ENCODE assay signal across 14 cellular contexts in the genomic region with DNA sequence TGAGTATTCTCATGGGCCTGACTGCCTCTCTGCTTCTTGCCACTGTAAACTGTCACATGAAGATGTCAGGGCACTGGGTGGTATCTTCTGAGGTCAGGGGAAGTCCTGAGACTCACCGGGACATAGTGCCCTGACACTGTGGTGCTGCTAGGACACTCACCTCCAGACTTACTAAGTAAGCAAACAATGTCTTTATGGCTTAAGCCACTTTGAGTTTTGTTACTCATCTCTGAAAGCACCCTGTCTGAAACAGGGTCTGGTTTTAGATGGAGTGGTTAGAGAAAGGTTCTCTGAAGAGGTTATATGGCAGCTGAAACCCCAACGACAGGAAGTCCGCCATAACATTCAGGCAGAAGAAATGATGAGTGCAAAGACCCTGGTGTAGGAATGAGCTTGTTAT. TPM values are rescaled to one million over a fixed set of nuclear protein-coding genes. Genes with fewer than 3 reads are reported as not detected.
DNase-seq lines count a peak whose midpoint lies in the region; ATAC-seq and TF ChIP-seq lines count a peak whose summit lies in the region.
"Had no signal": no experiment of that assay in that cellular context is flagged by ENCODE, and none has a peak within 500 bp of the region (broad histone marks: within the 10 kb centered on the region; RNA-seq: fewer than 3 reads in every experiment).

No MANE protein-coding gene starts in this region.

- H3K4me3 Mint-ChIP-seq in activated T-helper 1 cell treated with anti-CD3 and anti-CD28 coated beads, Interleukin-12 subunit alpha, Interleukin-12 subunit beta, Interleukin-2, Interleukin-4 antibody, amounts not matched to agents 30 ng/mL and 10 ng/mL and 1 ng/mL, durations not matched to agents 14 hours and 24 hours and 36 hours = no peak overlapping the region
- H3K4me3 Mint-ChIP-seq: central memory CD8-positive, alpha-beta T cell; neural progenitor cell had no signal

- in situ Hi-C loops in mammary epithelial cell (cut with MboI; ENCODE audit: low sequenced_read_pairs in 2 of 2) = no loop called here

- H3K9me3 ChIP-seq in esophagus squamous epithelium (no peaks in the 10 kb centered on the region), mammary epithelial cell (replicated peaks; ENCODE audit: insufficient read depth, low read length) (no peaks in the 10 kb centered on the region), uterus (no peaks in the 10 kb centered on the region)
- H3K9me3 ChIP-seq: BLaER1 treated with 17β-estradiol and CSF1 and Interleukin-3, amounts not matched to agents 10 nM and 100 nM; spleen had no signal

- H3K4me3 ChIP-seq in esophagus squamous epithelium (no peak overlapping the region), mammary epithelial cell (replicated peaks in 1 of 3; ENCODE audit: insufficient read depth in 1 of 3, low read depth in 2 of 3, low read length in 3 of 3) (no peak overlapping the region), uterus (no peak overlapping the region)
- H3K4me3 ChIP-seq: BLaER1 treated with 17β-estradiol and CSF1 and Interleukin-3, amounts not matched to agents 10 nM and 100 nM; neural progenitor cell; spleen had no signal

- no peaks in the 10 kb centered on the region for H4K20me1 ChIP-seq in mammary epithelial cell (ENCODE audit: insufficient read depth, low read length)
- H4K20me1 ChIP-seq: BLaER1 treated with 17β-estradiol and CSF1 and Interleukin-3, amounts not matched to agents 10 nM and 100 nM had no signal

- H3K36me3 Mint-ChIP-seq in activated T-helper 1 cell treated with anti-CD3 and anti-CD28 coated beads, Interleukin-12 subunit alpha, Interleukin-12 subunit beta, Interleukin-2, Interleukin-4 antibody, amounts not matched to agents 30 ng/mL and 10 ng/mL and 1 ng/mL, durations not matched to agents 14 hours and 24 hours and 36 hours (ENCODE audit: low read depth) = peaks cover 6% of the 10 kb centered on the region

- no peak for TF ChIP-seq CTCF in esophagus squamous epithelium (IDR thresholded peaks at IDR 0.05)
- TF ChIP-seq CTCF in mammary epithelial cell (conservative IDR thresholded peaks at IDR 0.05 in 1 of 2, IDR thresholded peaks at IDR 0.05 in 1 of 2; ENCODE audit: extremely low read depth in 1 of 2, insufficient read depth in 1 of 2, low read depth in 1 of 2, low read length in 2 of 2) = no peak
- no peak for TF ChIP-seq CTCF in uterus (IDR thresholded peaks at IDR 0.05)

- CTCF ChIA-PET in mammary epithelial cell (lab: Charles Lee; ENCODE audit: low non-redundant PET) = no interaction called here

- H3K27me3 ChIP-seq in esophagus squamous epithelium = no peaks in the 10 kb centered on the region
- H3K27me3 ChIP-seq in mammary epithelial cell (ENCODE audit: insufficient read depth, low read length) = no peaks in the 10 kb centered on the region
- no peaks in the 10 kb centered on the region for H3K27me3 ChIP-seq in uterus
- H3K27me3 ChIP-seq: BLaER1 treated with 17β-estradiol and CSF1 and Interleukin-3, amounts not matched to agents 10 nM and 100 nM; neural progenitor cell; spleen had no signal

- ATAC-seq in GM18907 (IDR thresholded peaks at IDR 0.05; ENCODE audit: unreplicated experiment) = peak; percentile 84
- peak; percentile 70 for ATAC-seq in HG03064 (IDR thresholded peaks at IDR 0.05; ENCODE audit: low read depth, unreplicated experiment)

- TF ChIP-seq POLR2A in esophagus squamous epithelium (IDR thresholded peaks at IDR 0.05) (no peak), uterus (IDR thresholded peaks at IDR 0.05) (no peak)

- BruUV-seq in mammary epithelial cell (replicated peaks; lab: Mats Ljungman, UMichigan) = no TSS peak

- H3K36me3 ChIP-seq in esophagus squamous epithelium = no peaks in the 10 kb centered on the region
- no peaks in the 10 kb centered on the region for H3K36me3 ChIP-seq in mammary epithelial cell (ENCODE audit: insufficient read depth, low read length)
- no peaks in the 10 kb centered on the region for H3K36me3 ChIP-seq in uterus
- H3K36me3 ChIP-seq: BLaER1 treated with 17β-estradiol and CSF1 and Interleukin-3, amounts not matched to agents 10 nM and 100 nM; neural progenitor cell; spleen had no signal

- intact Hi-C loops in activated T-helper 1 cell treated with anti-CD3 and anti-CD28 coated beads, Interleukin-12 subunit alpha, Interleukin-12 subunit beta, Interleukin-2, Interleukin-4 antibody, amounts not matched to agents 30 ng/mL and 10 ng/mL and 1 ng/mL, durations not matched to agents 14 hours and 24 hours and 36 hours (cut with micrococcal nuclease) = no loop called here
- intact Hi-C loops in esophagus squamous epithelium (cut with DNase I) (no loop called here), mammary epithelial cell (cut with micrococcal nuclease) (no loop called here), uterus (cut with DNase I; ENCODE audit: low total_unique reads) (no loop called here)

- H2AFZ ChIP-seq in mammary epithelial cell (ENCODE audit: low read depth, low read length) = no peak overlapping the region
- H2AFZ ChIP-seq: neural progenitor cell had no signal

- no peaks in the 10 kb centered on the region for H3K9me3 Mint-ChIP-seq in activated T-helper 1 cell treated with anti-CD3 and anti-CD28 coated beads, Interleukin-12 subunit alpha, Interleukin-12 subunit beta, Interleukin-2, Interleukin-4 antibody, amounts not matched to agents 30 ng/mL and 10 ng/mL and 1 ng/mL, durations not matched to agents 14 hours and 24 hours and 36 hours
- H3K9me3 Mint-ChIP-seq: central memory CD8-positive, alpha-beta T cell; neural progenitor cell had no signal

- H3K9ac ChIP-seq in mammary epithelial cell (ENCODE audit: insufficient read depth, low read length) = no peak overlapping the region
- H3K9ac ChIP-seq: BLaER1 treated with 17β-estradiol and CSF1 and Interleukin-3, amounts not matched to agents 10 nM and 100 nM; neural progenitor cell had no signal

- H3K79me2 ChIP-seq in mammary epithelial cell (ENCODE audit: insufficient read depth, low read length) = no peaks in the 10 kb centered on the region

- H3K27me3 Mint-ChIP-seq in activated T-helper 1 cell treated with anti-CD3 and anti-CD28 coated beads, Interleukin-12 subunit alpha, Interleukin-12 subunit beta, Interleukin-2, Interleukin-4 antibody, amounts not matched to agents 30 ng/mL and 10 ng/mL and 1 ng/mL, durations not matched to agents 14 hours and 24 hours and 36 hours (ENCODE audit: insufficient read depth) = no peaks in the 10 kb centered on the region
- H3K27me3 Mint-ChIP-seq: central memory CD8-positive, alpha-beta T cell had no signal

- no peak overlapping the region for H3K27ac ChIP-seq in esophagus squamous epithelium
- H3K27ac ChIP-seq in mammary epithelial cell (ENCODE audit: insufficient read depth, low read depth, low read length) = no peak overlapping the region
- H3K27ac ChIP-seq in uterus = no peak overlapping the region
- H3K27ac ChIP-seq: BLaER1 treated with 17β-estradiol and CSF1 and Interleukin-3, amounts not matched to agents 10 nM and 100 nM; HL-60; neural progenitor cell; spleen had no signal

- peaks cover 26% of the 10 kb centered on the region for H3K4me1 Mint-ChIP-seq in activated T-helper 1 cell treated with anti-CD3 and anti-CD28 coated beads, Interleukin-12 subunit alpha, Interleukin-12 subunit beta, Interleukin-2, Interleukin-4 antibody, amounts not matched to agents 30 ng/mL and 10 ng/mL and 1 ng/mL, durations not matched to agents 14 hours and 24 hours and 36 hours (ENCODE audit: low read depth)
- H3K4me1 Mint-ChIP-seq: central memory CD8-positive, alpha-beta T cell had no signal

- peak overlapping the region; percentile 36 for H3K27ac Mint-ChIP-seq in activated T-helper 1 cell treated with anti-CD3 and anti-CD28 coated beads, Interleukin-12 subunit alpha, Interleukin-12 subunit beta, Interleukin-2, Interleukin-4 antibody, amounts not matched to agents 30 ng/mL and 10 ng/mL and 1 ng/mL, durations not matched to agents 14 hours and 24 hours and 36 hours
- H3K27ac Mint-ChIP-seq: neural progenitor cell had no signal

- 81 to 83% methylated on average over 3 of the region's 3 CpGs for WGBS in esophagus squamous epithelium, 2 donors
- WGBS in mammary epithelial cell (ENCODE audit: low coverage, missing lambda C conversion rate) = 93% methylated on average over 3 of the region's 3 CpGs

- DNase-seq in ELR (ENCODE audit: low read depth) (peak; percentile 14), esophagus squamous epithelium (lab: John Stamatoyannopoulos, UW) (no peak), mammary epithelial cell (no peak), NCI-H1417 treated with DMSO at 0.1 percent for 48 hours (lab: John Stamatoyannopoulos, UW) (no peak), uterus (no peak)
- DNase-seq in activated T-helper 1 cell treated with anti-CD3 and anti-CD28 coated beads, Interleukin-12 subunit alpha, Interleukin-12 subunit beta, Interleukin-2, Interleukin-4 antibody, amounts not matched to agents 30 ng/mL and 10 ng/mL and 1 ng/mL, durations not matched to agents 14 hours and 24 hours and 36 hours (ENCODE audit: low spot score) = no peak
- DNase-seq: NCI-H2171, spleen had no signal

- dilution Hi-C loops in mammary epithelial cell (cut with HindIII; ENCODE audit: low sequenced_read_pairs) = no loop called here

- H3K4me2 ChIP-seq in mammary epithelial cell (ENCODE audit: insufficient read depth, low read depth, low read length) = no peak overlapping the region
- H3K4me2 ChIP-seq: BLaER1 treated with 17β-estradiol and CSF1 and Interleukin-3, amounts not matched to agents 10 nM and 100 nM; neural progenitor cell had no signal

- H3K4me1 ChIP-seq in esophagus squamous epithelium = no peaks in the 10 kb centered on the region
- no peaks in the 10 kb centered on the region for H3K4me1 ChIP-seq in mammary epithelial cell (ENCODE audit: insufficient read depth, low read length)
- H3K4me1 ChIP-seq in uterus = no peaks in the 10 kb centered on the region
- H3K4me1 ChIP-seq: BLaER1 treated with 17β-estradiol and CSF1 and Interleukin-3, amounts not matched to agents 10 nM and 100 nM; spleen had no signal

RNA-seq across cellular contexts. Expression of a gene that starts 22.7 kb away (rescaled TPM):
- total RNA-seq in activated T-helper 1 cell treated with anti-CD3 and anti-CD28 coated beads, Interleukin-12 subunit alpha, Interleukin-12 subunit beta, Interleukin-2, Interleukin-4 antibody, amounts not matched to agents 30 ng/mL and 10 ng/mL and 1 ng/mL, durations not matched to agents 14 hours and 24 hours and 36 hours = 7.9 and 8.9 TPM in 2 replicates
- total RNA-seq in esophagus squamous epithelium = under 1 TPM in 1 of 4 donors, not detected in 3; 0.40 TPM
- 1 to 10 TPM in 1 of 2 donors, not detected in 1; 1.7 TPM for total RNA-seq in mammary epithelial cell
- 0.74 TPM for polyA plus RNA-seq in mammary epithelial cell
- not detected for polyA minus RNA-seq in mammary epithelial cell
- total RNA-seq in uterus = under 1 TPM in 1 of 4 donors, not detected in 3; 0.83 TPM

RNA-seq across cellular contexts. Expression of a gene that starts 43.9 kb away (rescaled TPM):
- total RNA-seq in activated T-helper 1 cell treated with anti-CD3 and anti-CD28 coated beads, Interleukin-12 subunit alpha, Interleukin-12 subunit beta, Interleukin-2, Interleukin-4 antibody, amounts not matched to agents 30 ng/mL and 10 ng/mL and 1 ng/mL, durations not matched to agents 14 hours and 24 hours and 36 hours = 54.8 and 61.9 TPM in 2 replicates
- total RNA-seq in esophagus squamous epithelium (10 to 100 TPM; 17.3 to 48.1 (median 30.5) TPM), mammary epithelial cell (10 to 100 TPM; 13.3 to 23.0 TPM), uterus (100 to 1,000 TPM in 1 of 4 donors, 10 to 100 TPM in 3; 40.7 to 104 (median 86.0) TPM)
- polyA plus RNA-seq in mammary epithelial cell = 4.7 TPM
- 9.5 TPM for polyA minus RNA-seq in mammary epithelial cell
